In the genomic region with DNA sequence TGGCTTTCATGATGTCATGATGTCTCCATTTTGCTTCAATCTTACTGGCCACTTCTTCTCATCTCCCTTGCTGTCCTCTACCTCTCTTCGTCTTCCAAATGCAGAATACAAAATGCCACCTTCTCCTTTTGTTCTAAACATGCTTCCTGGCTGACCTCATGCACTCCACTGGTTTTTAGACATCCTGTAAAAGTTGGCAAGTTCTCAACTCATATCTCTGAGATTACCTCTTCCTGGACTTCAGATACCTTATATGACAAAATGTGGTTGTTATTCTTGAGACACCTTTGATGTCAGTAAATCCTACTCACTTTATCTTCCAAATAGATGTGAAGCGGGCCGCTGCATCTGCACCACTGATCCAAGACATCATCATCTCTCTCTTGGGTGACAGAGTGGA, we compare ENCODE assay signal across 1 cellular context.
TF ChIP-seq lines count a peak whose summit lies in the region.

No MANE protein-coding gene starts in this region.

TF ChIP-seq in A549, 52 proteins besides CTCF, POLR2A, EP300 and RAD21 (continued from another document):
- TF ChIP-seq, protein P1, sequence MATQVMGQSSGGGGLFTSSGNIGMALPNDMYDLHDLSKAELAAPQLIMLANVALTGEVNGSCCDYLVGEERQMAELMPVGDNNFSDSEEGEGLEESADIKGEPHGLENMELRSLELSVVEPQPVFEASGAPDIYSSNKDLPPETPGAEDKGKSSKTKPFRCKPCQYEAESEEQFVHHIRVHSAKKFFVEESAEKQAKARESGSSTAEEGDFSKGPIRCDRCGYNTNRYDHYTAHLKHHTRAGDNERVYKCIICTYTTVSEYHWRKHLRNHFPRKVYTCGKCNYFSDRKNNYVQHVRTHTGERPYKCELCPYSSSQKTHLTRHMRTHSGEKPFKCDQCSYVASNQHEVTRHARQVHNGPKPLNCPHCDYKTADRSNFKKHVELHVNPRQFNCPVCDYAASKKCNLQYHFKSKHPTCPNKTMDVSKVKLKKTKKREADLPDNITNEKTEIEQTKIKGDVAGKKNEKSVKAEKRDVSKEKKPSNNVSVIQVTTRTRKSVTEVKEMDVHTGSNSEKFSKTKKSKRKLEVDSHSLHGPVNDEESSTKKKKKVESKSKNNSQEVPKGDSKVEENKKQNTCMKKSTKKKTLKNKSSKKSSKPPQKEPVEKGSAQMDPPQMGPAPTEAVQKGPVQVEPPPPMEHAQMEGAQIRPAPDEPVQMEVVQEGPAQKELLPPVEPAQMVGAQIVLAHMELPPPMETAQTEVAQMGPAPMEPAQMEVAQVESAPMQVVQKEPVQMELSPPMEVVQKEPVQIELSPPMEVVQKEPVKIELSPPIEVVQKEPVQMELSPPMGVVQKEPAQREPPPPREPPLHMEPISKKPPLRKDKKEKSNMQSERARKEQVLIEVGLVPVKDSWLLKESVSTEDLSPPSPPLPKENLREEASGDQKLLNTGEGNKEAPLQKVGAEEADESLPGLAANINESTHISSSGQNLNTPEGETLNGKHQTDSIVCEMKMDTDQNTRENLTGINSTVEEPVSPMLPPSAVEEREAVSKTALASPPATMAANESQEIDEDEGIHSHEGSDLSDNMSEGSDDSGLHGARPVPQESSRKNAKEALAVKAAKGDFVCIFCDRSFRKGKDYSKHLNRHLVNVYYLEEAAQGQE (IDR thresholded peaks at IDR 0.05): no peak
- no peak for TF ChIP-seq HOXB5 (CRISPR knock-in tag; IDR thresholded peaks at IDR 0.05)
- no peak for TF ChIP-seq FOXS1 (CRISPR knock-in tag; IDR thresholded peaks at IDR 0.05)
- TF ChIP-seq POLR2AphosphoS2 (conservative IDR thresholded peaks at IDR 0.05; ENCODE audit: low read length): no peak
- no peak for TF ChIP-seq HMGXB4 (CRISPR knock-in tag; IDR thresholded peaks at IDR 0.05; ENCODE audit: borderline replicate concordance)
- TF ChIP-seq TP53 (CRISPR knock-in tag; IDR thresholded peaks at IDR 0.05): no peak
- TF ChIP-seq ZNF302 (CRISPR knock-in tag; IDR thresholded peaks at IDR 0.05): no peak
- TF ChIP-seq CBX8 (IDR thresholded peaks at IDR 0.05): no peak
